Comparison of ENCODE assay signal across 12 cellular contexts in the genomic region with DNA sequence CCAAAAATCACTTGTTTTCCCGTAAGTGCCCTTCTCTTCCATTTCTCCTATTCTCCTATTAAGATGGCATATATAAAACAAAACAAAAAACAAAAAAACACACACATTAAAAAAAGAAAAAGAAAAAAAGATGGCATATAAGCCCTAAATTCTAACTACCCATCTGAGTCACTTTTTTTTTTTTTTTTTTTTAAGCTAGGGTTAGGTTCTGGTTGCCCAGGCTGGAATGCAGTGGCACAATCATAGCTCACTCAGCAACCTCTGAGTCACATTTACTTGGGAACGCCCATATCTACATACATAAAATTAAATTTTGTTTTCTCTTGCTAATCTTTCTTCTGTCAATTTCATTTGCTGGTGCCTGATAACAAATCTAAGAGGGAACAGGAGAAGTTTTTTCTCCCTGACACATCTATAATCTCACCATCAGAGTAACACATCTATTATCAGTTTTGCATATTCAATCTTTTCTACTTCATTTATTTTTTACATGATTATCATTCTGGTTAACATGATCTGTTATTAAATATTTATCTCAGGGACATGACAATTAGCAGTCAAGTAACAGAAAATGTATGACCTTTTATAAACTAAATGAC. TPM values are rescaled to one million over a fixed set of nuclear protein-coding genes. Genes with fewer than 3 reads are reported as not detected.
DNase-seq lines count a peak whose midpoint lies in the region; ATAC-seq and TF ChIP-seq lines count a peak whose summit lies in the region.
"Had no signal": no experiment of that assay in that cellular context is flagged by ENCODE, and none has a peak within 500 bp of the region (broad histone marks: within the 10 kb centered on the region; RNA-seq: fewer than 3 reads in every experiment).

No MANE protein-coding gene starts in this region.

- no peak overlapping the region for H3K27ac ChIP-seq in prostate gland
- H3K27ac ChIP-seq: dorsolateral prefrontal cortex had no signal

- H3K9me3 ChIP-seq in prostate gland, result no peaks in the 10 kb centered on the region

- H3K4me3 ChIP-seq in skeletal muscle cell (ENCODE audit: low read depth, low read length) (peak overlapping the region; percentile 1), prostate gland (no peak overlapping the region)

- H3K27me3 ChIP-seq in prostate gland (replicated peaks; ENCODE audit: insufficient read depth), result no peaks in the 10 kb centered on the region

- 83% methylated on average over 2 of the region's 2 CpGs for WGBS in prostate gland

- TF ChIP-seq CTCF in prostate gland (IDR thresholded peaks at IDR 0.05), result no peak

- intact Hi-C loops in cardiac septum (cut with DNase I) (no loop called here), prostate gland (cut with DNase I) (no loop called here)

- ATAC-seq in esophagus mucosa (peak; percentile 87), GM18502 (IDR thresholded peaks at IDR 0.05; ENCODE audit: poor library complexity, unreplicated experiment) (no peak)

- H3K4me1 ChIP-seq in prostate gland (replicated peaks), result no peaks in the 10 kb centered on the region

- H3K36me3 ChIP-seq in prostate gland, result no peaks in the 10 kb centered on the region

- peak; percentile 36 for DNase-seq in GM04503 (ENCODE audit: low read depth)
- DNase-seq in RPMI7951 (ENCODE audit: low read depth), result peak; percentile 45
- peak; percentile 10 for DNase-seq in skeletal muscle cell (ENCODE audit: low read depth)
- DNase-seq in cardiac septum (ENCODE audit: low spot score), result no peak
- DNase-seq in activated CD4-positive, CD25-positive, alpha-beta regulatory T cell (lab: John Stamatoyannopoulos, UW), result no peak
- no peak for DNase-seq in prostate gland (ENCODE audit: low spot score)
- DNase-seq: activated CD4-positive, CD25-positive, alpha-beta regulatory T cell treated with anti-CD3 and anti-CD28 coated beads, Interleukin-2, amount 50 U/mL, for 72 hours; activated gamma-delta T cell; dorsolateral prefrontal cortex; NCI-H526 had no signal

- no peak for TF ChIP-seq POLR2A in prostate gland (IDR thresholded peaks at IDR 0.05)

RNA-seq across cellular contexts. Expression of a gene that starts 52.1 kb away (rescaled TPM):
- 409 and 438 TPM in 2 replicates for total RNA-seq in RPMI7951 (2014; rRNA removed; shearing (Covaris generic))
- 732 TPM for total RNA-seq in esophagus mucosa
- 223 TPM for total RNA-seq in cardiac septum
- total RNA-seq in prostate gland, result 100 to 1,000 TPM; 305 to 491 TPM

RNA-seq across cellular contexts. Expression of a gene that starts 52.5 kb away (rescaled TPM):
- 148 and 172 TPM in 2 replicates for total RNA-seq in RPMI7951 (2014; rRNA removed; shearing (Covaris generic))
- total RNA-seq in esophagus mucosa, result 81.6 TPM
- total RNA-seq in cardiac septum, result 388 TPM
- total RNA-seq in prostate gland, result 10 to 100 TPM; 74.1 to 80.1 TPM

Comparison
In these comparisons a context has a peak if more than half of its experiments do, and no peak if none do; other contexts are left out.
1. DNase-seq: peak in GM04503 (single experiment), RPMI7951 (single experiment) and skeletal muscle cell (single experiment); none in cardiac septum (single experiment), activated CD4-positive, CD25-positive, alpha-beta regulatory T cell (0 of 4) and prostate gland (single experiment).